Comparison of ENCODE assay signal across 30 cellular contexts in the genomic region with DNA sequence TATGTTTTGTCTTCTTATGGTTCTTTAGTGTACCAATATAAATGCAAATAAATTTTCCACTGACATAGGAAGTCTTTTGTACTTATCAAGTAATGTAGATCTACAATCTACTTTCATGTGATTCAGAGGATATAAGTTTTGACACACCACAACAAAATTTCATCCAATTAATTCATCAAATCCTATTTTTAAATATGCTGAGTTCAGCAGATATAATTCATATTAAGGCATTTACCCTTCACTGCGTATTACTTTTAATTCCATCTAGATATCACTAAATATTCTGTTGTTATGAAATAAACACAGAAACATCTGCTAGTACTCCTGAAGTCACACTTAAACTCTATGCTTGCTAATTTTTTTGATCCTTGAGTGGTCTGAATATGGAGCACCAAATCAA.
"Had no signal": no experiment of that assay in that cellular context is flagged by ENCODE, and none has a peak within 500 bp of the region (broad histone marks: within the 10 kb centered on the region; RNA-seq: fewer than 3 reads in every experiment).

No MANE protein-coding gene starts in this region.

- H3K4me3 ChIP-seq: pancreas, psoas muscle, skin epidermis, smooth muscle cell, spleen, suprapubic skin, testis, tibial artery, transverse colon, upper lobe of left lung, vagina had no signal

- H3K27me3 ChIP-seq: pancreas, spleen, suprapubic skin, testis, tibial artery, transverse colon, upper lobe of left lung, vagina had no signal

- H3K9me3 Mint-ChIP-seq: natural killer cell; neural crest cell; stimulated activated memory B cell treated with anti-CD40 and anti-IgM and Interleukin-4, amounts not matched to agents 10 μg/mL and 1 μg/mL and 100 μg/mL, for 72 hours; stimulated activated naive CD8-positive, alpha-beta T cell treated with anti-CD3 and anti-CD28 coated beads, Interleukin-15, amount 100 ng/mL, for 72 hours had no signal

- H3K4me1 ChIP-seq: pancreas, psoas muscle, spleen, suprapubic skin, testis, tibial artery, transverse colon, upper lobe of left lung, vagina had no signal

- ATAC-seq: naive thymus-derived CD4-positive, alpha-beta T cell; pancreas; psoas muscle; right cardiac atrium; sciatic nerve; stimulated activated memory B cell treated with anti-CD40 and anti-IgM and Interleukin-4, amounts not matched to agents 10 μg/mL and 1 μg/mL and 100 μg/mL, for 72 hours; stimulated activated naive CD8-positive, alpha-beta T cell treated with anti-CD3 and anti-CD28 coated beads, Interleukin-15, amount 100 ng/mL, for 72 hours; stimulated activated naive CD8-positive, alpha-beta T cell treated with anti-CD3 and anti-CD28 coated beads, Interleukin-15, Interleukin-2, amounts not matched to agents 100 U/mL and 50 U/mL, for 24 hours had no signal

- H3K4me2 ChIP-seq: smooth muscle cell had no signal

- H3K4me3 Mint-ChIP-seq: naive thymus-derived CD4-positive, alpha-beta T cell; natural killer cell; nephron progenitor cell; neural crest cell; stimulated activated memory B cell treated with anti-CD40 and anti-IgM and Interleukin-4, amounts not matched to agents 10 μg/mL and 1 μg/mL and 100 μg/mL, for 72 hours; stimulated activated naive CD8-positive, alpha-beta T cell treated with anti-CD3 and anti-CD28 coated beads, Interleukin-15, amount 100 ng/mL, for 72 hours had no signal

- H3K36me3 Mint-ChIP-seq: naive thymus-derived CD4-positive, alpha-beta T cell; natural killer cell; stimulated activated memory B cell treated with anti-CD40 and anti-IgM and Interleukin-4, amounts not matched to agents 10 μg/mL and 1 μg/mL and 100 μg/mL, for 72 hours had no signal

- H3K4me1 Mint-ChIP-seq: naive thymus-derived CD4-positive, alpha-beta T cell; natural killer cell; nephron progenitor cell; neural crest cell; stimulated activated memory B cell treated with anti-CD40 and anti-IgM and Interleukin-4, amounts not matched to agents 10 μg/mL and 1 μg/mL and 100 μg/mL, for 72 hours; stimulated activated naive CD8-positive, alpha-beta T cell treated with anti-CD3 and anti-CD28 coated beads, Interleukin-15, amount 100 ng/mL, for 72 hours had no signal

- H3K9me3 ChIP-seq: neutrophil, pancreas, psoas muscle, spleen, suprapubic skin, testis, tibial artery, transverse colon, upper lobe of left lung, vagina had no signal

- H3K36me3 ChIP-seq: neutrophil, pancreas, spleen, suprapubic skin, tibial artery, transverse colon, upper lobe of left lung, vagina had no signal

- FAIRE-seq: pancreas had no signal

- DNase-seq: naive thymus-derived CD4-positive, alpha-beta T cell; natural killer cell; nephron progenitor cell; nucleus accumbens; pancreas; psoas muscle; right cardiac atrium; spleen; stimulated activated CD4-positive, alpha-beta T cell treated with anti-CD3 and anti-CD28 coated beads, Interleukin-12 subunit alpha, Interleukin-12 subunit beta, amount 100 ng/mL, for 4 hours; stimulated activated CD4-positive, alpha-beta T cell treated with anti-CD3 and anti-CD28 coated beads, Interleukin-1b, Interleukin-23, amount 100 ng/mL, for 48 hours; stimulated activated CD4-positive, alpha-beta T cell treated with anti-CD3 and anti-CD28 coated beads, Interleukin-4, amount 100 ng/mL, for 1 hour; stimulated activated CD4-positive, alpha-beta T cell treated with anti-CD3 and anti-CD28 coated beads, Interleukin-4, amount 100 ng/mL, for 4 hours; stimulated activated CD8-positive, alpha-beta memory T cell treated with anti-CD3 and anti-CD28 coated beads, Interleukin-4, amount 100 ng/mL, for 48 hours; stimulated activated naive CD4-positive, alpha-beta T cell; stimulated activated naive CD8-positive, alpha-beta T cell treated with anti-CD3 and anti-CD28 coated beads, Interleukin-15, amount 100 ng/mL, for 72 hours; stimulated activated naive CD8-positive, alpha-beta T cell treated with anti-CD3 and anti-CD28 coated beads, Interleukin-15, Interleukin-2, amounts not matched to agents 100 U/mL and 50 U/mL, for 24 hours; substantia nigra; testis; tibial artery; transverse colon; upper lobe of left lung had no signal

- H3K27ac Mint-ChIP-seq: naive thymus-derived CD4-positive, alpha-beta T cell; natural killer cell; nephron progenitor cell; progenitor cell of endocrine pancreas; stimulated activated memory B cell treated with anti-CD40 and anti-IgM and Interleukin-4, amounts not matched to agents 10 μg/mL and 1 μg/mL and 100 μg/mL, for 72 hours; stimulated activated naive CD8-positive, alpha-beta T cell treated with anti-CD3 and anti-CD28 coated beads, Interleukin-15, amount 100 ng/mL, for 72 hours had no signal

- H3K27ac ChIP-seq: neutrophil, pancreas, psoas muscle, skin epidermis, spleen, suprapubic skin, testis, tibial artery, transverse colon, upper lobe of left lung, vagina had no signal
